In genomic region chr12:95215925-95216324, GRCh38 we compare ENCODE assay signal across 8 cellular contexts. TPM values are rescaled to one million over a fixed set of nuclear protein-coding genes. Genes with fewer than 3 reads are reported as not detected.
DNase-seq lines count a peak whose midpoint lies in the region; ATAC-seq, FAIRE-seq and TF ChIP-seq lines count a peak whose summit lies in the region.

No MANE protein-coding gene starts in this region.

- in situ Hi-C loops in G401 (cut with HindIII; ENCODE audit: low sequenced_read_pairs) = no loop called here

- H3K9me3 Mint-ChIP-seq in T-cell = no peaks in the 10 kb centered on the region

- peak overlapping the region in 3 of 8 donors; percentile 92 to 95 (median 95) for H3K27ac ChIP-seq in spleen

- H3K4me3 Mint-ChIP-seq in T-cell = peak overlapping the region; percentile 88 to 100 (median 98)

- H3K4me3 ChIP-seq in AG10803 (ENCODE audit: low read length) (peak overlapping the region; percentile 78), spleen (peak overlapping the region in 6 of 8 donors; percentile 64 to 94 (median 90))

- no peak overlapping the region for H3K27ac Mint-ChIP-seq in T-cell

- ATAC-seq in T-cell (replicated peaks in 1 of 4) (no peak), HG02840 (IDR thresholded peaks at IDR 0.05; ENCODE audit: low FRiP score, unreplicated experiment) (no peak), GM19397 (IDR thresholded peaks at IDR 0.05; ENCODE audit: unreplicated experiment) (no peak)

- peak; percentile 24 for DNase-seq in AG10803 (ENCODE audit: low read depth)
- DNase-seq in H54 (ENCODE audit: insufficient read length, low spot score) = no peak
- no peak for DNase-seq in T-cell
- peak; percentile 49 for DNase-seq in germinal center (ENCODE audit: low spot score)
- DNase-seq in spleen = no peak
- DNase-seq in G401 (ENCODE audit: low spot score) = no peak

- no peaks in the 10 kb centered on the region for H3K36me3 ChIP-seq in spleen

- 36 to 45% (median 41%) methylated on average over 2 of the region's 2 CpGs for WGBS in spleen, 5 donors

- H3K4me1 Mint-ChIP-seq in T-cell = peaks cover 30 to 36% (median 34%) of the 10 kb centered on the region in 3 donors

- no peaks in the 10 kb centered on the region for H3K27me3 Mint-ChIP-seq in T-cell

- CTCF ChIA-PET in T-cell (lab: Charles Lee) = interaction anchor here (0.6 to 2.7 kb wide), 6 partner anchors 11 to 832 kb away, joined by 3 to 9 read pairs (median 4); partner anchors contain the start of gene NR2C1 (in 1 of the 2)

- H3K4me1 ChIP-seq in spleen = peaks cover 0 to 46% (median 29%) of the 10 kb centered on the region in 6 donors

- no peaks in the 10 kb centered on the region for H3K27me3 ChIP-seq in spleen (replicated peaks in 1 of 7)

- TF ChIP-seq CTCF in AG10803 (conservative IDR thresholded peaks at IDR 0.05; ENCODE audit: low read length) (no peak), spleen (IDR thresholded peaks at IDR 0.05 in 8 of 11, conservative IDR thresholded peaks at IDR 0.05 in 3 of 11) (no peak)

- H3K9me3 ChIP-seq in spleen = no peaks in the 10 kb centered on the region

- no peaks in the 10 kb centered on the region for H3K36me3 Mint-ChIP-seq in T-cell

- POLR2A ChIA-PET in T-cell (lab: Charles Lee) = interaction anchor here (0.5 to 0.6 kb wide), 5 partner anchors 10 to 299 kb away, joined by 3 to 10 read pairs (median 9); no protein-coding TSS in a partner anchor

- peak; percentile 93 for FAIRE-seq in H54 (lab: Jason Lieb, UNC)

- intact Hi-C loops in spleen (cut with DNase I; ENCODE audit: low total_unique reads) = loop anchor here (10.0 kb wide), 1 partner anchor 259 kb away; the partner anchor contains the start of gene METAP2

- TF ChIP-seq POLR2A in H54 (IDR thresholded peaks at IDR 0.05; ENCODE audit: low read depth, low read length) (no peak), spleen (IDR thresholded peaks at IDR 0.05) (no peak)

RNA-seq across cellular contexts. Expression of gene FGD6, which starts 1.3 kb away (rescaled TPM):
- total RNA-seq in T-cell (1 to 10 TPM in 2 of 5 donors, under 1 TPM in 3; 0.55 to 1.9 (median 0.70) TPM), spleen (10 to 100 TPM in 6 of 7 donors, 1 to 10 TPM in 1; 8.5 to 13.0 (median 10.8) TPM)
- polyA plus RNA-seq in spleen = 1 to 10 TPM in 2 of 3 donors, under 1 TPM in 1; 0.78 to 1.9 (median 1.7) TPM
- 3.8 and 3.9 TPM in 2 replicates for total RNA-seq in G401 (2014; rRNA removed; shearing (Covaris generic))

RNA-seq across cellular contexts. Expression of gene VEZT, which starts 1.7 kb away (rescaled TPM):
- total RNA-seq in T-cell (10 to 100 TPM; 27.0 to 48.9 (median 36.8) TPM), spleen (10 to 100 TPM; 38.6 to 64.3 (median 48.7) TPM)
- polyA plus RNA-seq in spleen = 10 to 100 TPM; 17.0 to 19.8 (median 17.8) TPM
- 32.2 and 50.3 TPM in 2 replicates for total RNA-seq in G401 (2014; rRNA removed; shearing (Covaris generic))

Comparison
In these comparisons a context has a peak if more than half of its experiments do, and no peak if none do; other contexts are left out.
1. DNase-seq: peak in AG10803 (single experiment) and germinal center (single experiment); none in H54 (single experiment), T-cell (0 of 34), spleen (single experiment) and G401 (single experiment).